ENCODE assay signal across 8 cellular contexts in genomic region chr7:100837099-100837836, GRCh38.
DNase-seq lines count a peak whose midpoint lies in the region; ATAC-seq and TF ChIP-seq lines count a peak whose summit lies in the region.

No MANE protein-coding gene starts in this region.

- peaks cover 63% of the 10 kb centered on the region for H3K4me1 Mint-ChIP-seq in nephron progenitor cell

- no peaks in the 10 kb centered on the region for H3K27me3 ChIP-seq in HL-60 (ENCODE audit: insufficient read depth, poor library complexity, severe bottlenecking)

- peaks cover 2% of the 10 kb centered on the region for H3K27me3 Mint-ChIP-seq in nephron progenitor cell (ENCODE audit: low read depth, poor library complexity)

- peak overlapping the region; percentile 30 for H3K27ac ChIP-seq in HL-60 (replicated peaks)

- no peak for TF ChIP-seq CTCF in HL-60 (IDR thresholded peaks at IDR 0.05; ENCODE audit: insufficient read depth, low read length)
- TF ChIP-seq CTCF in nephron progenitor cell (IDR thresholded peaks at IDR 0.05): no peak

- H3K4me3 Mint-ChIP-seq in nephron progenitor cell: peak overlapping the region; percentile 51

- TF ChIP-seq POLR2A in GM18505 (IDR thresholded peaks at IDR 0.05; ENCODE audit: borderline replicate concordance, extremely low read depth, insufficient read depth, insufficient read length): peak; percentile 66

- H3K36me3 Mint-ChIP-seq in nephron progenitor cell (ENCODE audit: low read depth): peaks cover 6% of the 10 kb centered on the region

- DNase-seq in HL-60 (ENCODE audit: low read depth in 1 of 2, low spot score in 1 of 2) (peak; percentile 68 to 74), RPMI8226 (peak; percentile 68), activated gamma-delta T cell (lab: John Stamatoyannopoulos, UW) (peak; percentile 26), fibroblast of the conjunctiva (ENCODE audit: low read depth) (peak; percentile 83), nephron progenitor cell (peak; percentile 84)
- DNase-seq in stimulated activated naive CD4-positive, alpha-beta T cell (lab: John Stamatoyannopoulos, UW): peak; percentile 28 to 62 (median 49)

- no peaks in the 10 kb centered on the region for H3K9me3 Mint-ChIP-seq in nephron progenitor cell

- peak overlapping the region; percentile 79 for H3K27ac Mint-ChIP-seq in nephron progenitor cell

- peak overlapping the region; percentile 3; the same call in 1 of the 2 replicates for H3K4me3 ChIP-seq in HL-60 (replicated peaks; ENCODE audit: insufficient read depth, low read length)

- no peak for ATAC-seq in GM18505 (IDR thresholded peaks at IDR 0.05; ENCODE audit: unreplicated experiment)
- no peak for ATAC-seq in GM21528 (IDR thresholded peaks at IDR 0.05; ENCODE audit: low FRiP score, unreplicated experiment)

Comparison
In these comparisons a context has a peak if more than half of its experiments do, and no peak if none do; other contexts are left out.
1. DNase-seq: peak in every context shown above with its lines; median percentile 84 in nephron progenitor cell; 83 in fibroblast of the conjunctiva; 71 in HL-60; 68 in RPMI8226; 49 in stimulated activated naive CD4-positive, alpha-beta T cell; 26 in activated gamma-delta T cell.